ENCODE assay signal across 13 cellular contexts in genomic region chr6:34679552-34680255, GRCh38. TPM values are rescaled to one million over a fixed set of nuclear protein-coding genes. Genes with fewer than 3 reads are reported as not detected.
DNase-seq lines count a peak whose midpoint lies in the region; ATAC-seq, FAIRE-seq and TF ChIP-seq lines count a peak whose summit lies in the region.
"Had no signal": no experiment of that assay in that cellular context is flagged by ENCODE, and none has a peak within 500 bp of the region (broad histone marks: within the 10 kb centered on the region; RNA-seq: fewer than 3 reads in every experiment).

No MANE protein-coding gene starts in this region.

- peak in 1 of 2 donors; percentile 27 for DNase-seq in cardiac muscle cell (ENCODE audit: low read depth in 1 of 2, low spot score in 1 of 2)
- no peak for DNase-seq in cardiac septum (ENCODE audit: low spot score)
- DNase-seq in RWPE2 (ENCODE audit: low spot score), result no peak
- DNase-seq in lung microvascular endothelial cell (ENCODE audit: low read depth in 2 of 2), result peak; percentile 31 to 37
- DNase-seq in uterus, result no peak
- DNase-seq in small intestine, result no peak
- DNase-seq in NCI-H146 (lab: John Stamatoyannopoulos, UW), result no peak
- no peak for DNase-seq in RPMI8226
- DNase-seq: anterior cingulate cortex, endodermal cell, NCI-H1105, NCI-H69, T-helper 9 cell had no signal

- no peaks in the 10 kb centered on the region for H3K27me3 ChIP-seq in cardiac muscle cell
- H3K27me3 ChIP-seq in RWPE2 (ENCODE audit: insufficient read depth, poor library complexity, severe bottlenecking), result no peaks in the 10 kb centered on the region
- no peaks in the 10 kb centered on the region for H3K27me3 ChIP-seq in uterus
- no peaks in the 10 kb centered on the region for H3K27me3 ChIP-seq in small intestine (ENCODE audit: control insufficient read depth in 2 of 2, insufficient read depth in 2 of 2, low read length in 2 of 2)

- H3K36me3 ChIP-seq in cardiac muscle cell (no peaks in the 10 kb centered on the region), RWPE2 (ENCODE audit: low read depth) (no peaks in the 10 kb centered on the region), uterus (no peaks in the 10 kb centered on the region), small intestine (ENCODE audit: control insufficient read depth in 2 of 2, insufficient read depth in 2 of 2, low read length in 2 of 2) (no peaks in the 10 kb centered on the region)

- intact Hi-C loops in cardiac septum (cut with DNase I) (no loop called here), uterus (cut with DNase I; ENCODE audit: low total_unique reads) (no loop called here)

- no peak overlapping the region for H3K4me3 ChIP-seq in cardiac muscle cell
- no peak overlapping the region for H3K4me3 ChIP-seq in RWPE2 (ENCODE audit: severe bottlenecking)
- H3K4me3 ChIP-seq in uterus, result no peak overlapping the region
- no peak overlapping the region for H3K4me3 ChIP-seq in small intestine (ENCODE audit: low read depth in 1 of 2, low read length in 2 of 2)

- TF ChIP-seq POLR2A in uterus (IDR thresholded peaks at IDR 0.05), result no peak

- FAIRE-seq in small intestine (lab: Jason Lieb, UNC), result no peak

- no peak for ATAC-seq in RWPE2 (ENCODE audit: low read depth)

- 62 to 83% (median 74%) methylated on average over 1 of the region's 1 CpG for WGBS in small intestine, 3 donors

- no peak for TF ChIP-seq CTCF in cardiac muscle cell (IDR thresholded peaks at IDR 0.05; ENCODE audit: low read depth, low read length)
- TF ChIP-seq CTCF in RWPE2 (IDR thresholded peaks at IDR 0.05; ENCODE audit: poor library complexity, severe bottlenecking), result no peak
- no peak for TF ChIP-seq CTCF in uterus (IDR thresholded peaks at IDR 0.05)

- no peaks in the 10 kb centered on the region for H3K9me3 ChIP-seq in cardiac muscle cell (ENCODE audit: low read depth)
- H3K9me3 ChIP-seq in RWPE2 (ENCODE audit: severe bottlenecking), result no peaks in the 10 kb centered on the region
- H3K9me3 ChIP-seq in uterus, result no peaks in the 10 kb centered on the region
- no peaks in the 10 kb centered on the region for H3K9me3 ChIP-seq in small intestine (ENCODE audit: control insufficient read depth, low read depth)

- H3K27ac ChIP-seq in cardiac muscle cell (peak overlapping the region; percentile 62), RWPE2 (ENCODE audit: poor library complexity, severe bottlenecking) (peak overlapping the region; percentile 62), uterus (peak overlapping the region; percentile 34 to 67), small intestine (ENCODE audit: low read depth in 1 of 2, low read length in 1 of 2) (peak overlapping the region in 1 of 2 donors; percentile 18)

- peaks cover 18% of the 10 kb centered on the region for H3K4me1 ChIP-seq in cardiac muscle cell (ENCODE audit: low read depth)
- peaks cover 12% of the 10 kb centered on the region for H3K4me1 ChIP-seq in RWPE2 (ENCODE audit: insufficient read depth, poor library complexity, severe bottlenecking)
- peaks cover 0 to 11% of the 10 kb centered on the region in 2 donors for H3K4me1 ChIP-seq in uterus
- H3K4me1 ChIP-seq in small intestine (ENCODE audit: control insufficient read depth in 2 of 2, insufficient read depth in 1 of 2, low read depth in 1 of 2, low read length in 1 of 2), result peaks cover 0 to 1% of the 10 kb centered on the region in 2 donors

RNA-seq across cellular contexts. Expression of gene ILRUN, which starts 16.9 kb away (rescaled TPM):
- total RNA-seq in cardiac muscle cell (42.7 and 55.9 TPM in 2 replicates), cardiac septum (104 TPM), lung microvascular endothelial cell (32.0 and 48.8 TPM in 2 replicates), uterus (10 to 100 TPM in 3 of 4 donors, 1 to 10 TPM in 1; 9.0 to 70.8 (median 35.0) TPM)
- polyA plus RNA-seq in cardiac muscle cell (9.6 and 14.6 TPM in 2 replicates), small intestine (10 to 100 TPM; 44.3 to 53.5 (median 44.5) TPM)

Comparison
In these comparisons a context has a peak if more than half of its experiments do, and no peak if none do; other contexts are left out.
1. DNase-seq: peak in lung microvascular endothelial cell (2 of 2); none in cardiac septum (single experiment), RWPE2 (single experiment), uterus (0 of 2), small intestine (single experiment), NCI-H146 (single experiment) and RPMI8226 (single experiment).